9 cellular contexts compared by ENCODE assay signal in genomic region chr15:38251726-38252480, GRCh38. TPM values are rescaled to one million over a fixed set of nuclear protein-coding genes. Genes with fewer than 3 reads are reported as not detected.
DNase-seq lines count a peak whose midpoint lies in the region; ATAC-seq, FAIRE-seq and TF ChIP-seq lines count a peak whose summit lies in the region.
"Had no signal": no experiment of that assay in that cellular context is flagged by ENCODE, and none has a peak within 500 bp of the region (broad histone marks: within the 10 kb centered on the region; RNA-seq: fewer than 3 reads in every experiment).

No MANE protein-coding gene starts in this region.

- H2BK120ac ChIP-seq in H1 (replicated peaks; ENCODE audit: low read depth, low read length) = no peak overlapping the region

- peak overlapping the region; percentile 97 for H4K8ac ChIP-seq in H1 (ENCODE audit: extremely low read depth, insufficient read depth, low read length)

- POLR2A ChIA-PET in H1 (lab: Charles Lee; ENCODE audit: partially characterized antibody) = interaction anchor here (0.6 to 4.4 kb wide), 54 partner anchors 9 to 1526 kb away, joined by 3 to 52 read pairs (median 4); no protein-coding TSS in a partner anchor

- no peak for TF ChIP-seq RAD21 in H1 (IDR thresholded peaks at IDR 0.05 in 1 of 2, conservative IDR thresholded peaks at IDR 0.05 in 1 of 2; ENCODE audit: low read depth in 2 of 2, low read length in 2 of 2)

- 2% methylated on average over 25 of the region's 71 CpGs; no CpG with 5 or more reads in 1 of the 2 experiments for WGBS in H1 (ENCODE audit: extremely low coverage in 1 of 2, insufficient coverage in 1 of 2, insufficient read length in 1 of 2, insufficient replicate concordance in 2 of 2, low coverage in 1 of 2, low lambda C conversion rate in 2 of 2, missing lambda C conversion rate in 1 of 2), 2 experiments

- H3K14ac ChIP-seq in H1 (ENCODE audit: insufficient read length) = no peak overlapping the region

- peak overlapping the region; percentile 14 for H3K27ac Mint-ChIP-seq in activated CD8-positive, alpha-beta memory T cell treated with anti-CD3 and anti-CD28 coated beads, Interleukin-2, amount 10 ng/mL, durations not matched to agents 7 days and 5 days

- H3K9me3 ChIP-seq in BLaER1 (no peaks in the 10 kb centered on the region), H1 (ENCODE audit: insufficient read depth in 2 of 2, low read depth in 1 of 2, low read length in 1 of 2) (no peaks in the 10 kb centered on the region)

- H3K9ac ChIP-seq in BLaER1 (peak overlapping the region; percentile 91), H1 (replicated peaks in 1 of 4; ENCODE audit: extremely low read depth in 1 of 4, low read depth in 3 of 4, low read length in 3 of 4) (peak overlapping the region; percentile 42 to 99 (median 87))

- H2BK15ac ChIP-seq in H1 (ENCODE audit: low read length) = no peak overlapping the region; the same call in 1 of the 2 replicates

- peak overlapping the region; percentile 55 for H3K56ac ChIP-seq in H1 (replicated peaks; ENCODE audit: insufficient read length, low read depth, low read length)

- H3K36me3 Mint-ChIP-seq in activated CD8-positive, alpha-beta memory T cell treated with anti-CD3 and anti-CD28 coated beads, Interleukin-2, amount 10 ng/mL, durations not matched to agents 7 days and 5 days = no peaks in the 10 kb centered on the region

- peak in 1 of 2 experiments; percentile 19; a peak in 1 of 3 replicates for TF ChIP-seq EP300 in H1 (IDR thresholded peaks at IDR 0.05; ENCODE audit: borderline replicate concordance in 1 of 2, low read depth in 2 of 2, low read length in 2 of 2)

- H3K36me3 ChIP-seq in BLaER1 (no peaks in the 10 kb centered on the region), H1 (ENCODE audit: control insufficient read depth in 2 of 4, insufficient read depth in 4 of 4, low read length in 3 of 4) (no peaks in the 10 kb centered on the region)

- H4K20me1 ChIP-seq in BLaER1 (peaks cover 39% of the 10 kb centered on the region), H1 (replicated peaks in 1 of 2; ENCODE audit: control insufficient read depth in 1 of 2, insufficient read depth in 2 of 2, low read length in 2 of 2) (peaks cover 0 to 9% of the 10 kb centered on the region in 2 experiments)

- H3K27ac ChIP-seq in BLaER1 (peak overlapping the region; percentile 98), HL-60 (replicated peaks) (peak overlapping the region; percentile 63), H1 (ENCODE audit: low read depth, low read length) (peak overlapping the region; percentile 96)

- H3K18ac ChIP-seq in H1 (ENCODE audit: extremely low read depth, low read length) = peak overlapping the region; percentile 80

- peak; percentile 84 to 88 for TF ChIP-seq POLR2A in H1 (IDR thresholded peaks at IDR 0.05; ENCODE audit: control extremely low read depth in 1 of 2, low read depth in 2 of 2, low read length in 2 of 2)

- H3K23ac ChIP-seq in H1 (ENCODE audit: insufficient read length) = no peak overlapping the region

- H3K79me1 ChIP-seq in H1 (ENCODE audit: low read depth, low read length) = 0 out of 2 replicates have a peak, but pooled peaks cover 2% of the 10 kb centered on the region

- DNase-seq in HL-60 (ENCODE audit: low read depth in 1 of 2, low spot score in 1 of 2) (peak; percentile 74 to 93), NOMO-1 treated with DMSO at 0.1 percent for 48 hours (lab: John Stamatoyannopoulos, UW; ENCODE audit: unreplicated experiment) (peak; percentile 59), H1 (ENCODE audit: low read depth in 1 of 2, low spot score in 2 of 2) (peak; percentile 88 to 91), medulla oblongata (ENCODE audit: extremely low spot score) (peak; percentile 94)
- DNase-seq in activated CD8-positive, alpha-beta memory T cell treated with anti-CD3 and anti-CD28 coated beads, Interleukin-2, amount 10 ng/mL, durations not matched to agents 7 days and 5 days = peak; percentile 58
- DNase-seq in stimulated activated CD4-positive, alpha-beta T cell treated with anti-CD3 and anti-CD28 coated beads, TNF-alpha, amount 100 ng/mL, for 4 hours (ENCODE audit: low read depth in 3 of 3) = peak; percentile 28 to 39 (median 37)

- no peak overlapping the region for H2BK20ac ChIP-seq in H1 (ENCODE audit: low read length)

- no peak for FAIRE-seq in H1 (lab: Jason Lieb, UNC)
- FAIRE-seq: TTC549 had no signal

- no peak overlapping the region for H2AK5ac ChIP-seq in H1 (ENCODE audit: low read depth, low read length)

- peaks cover 31% of the 10 kb centered on the region for H3K4me1 ChIP-seq in BLaER1
- peaks cover 3 to 15% (median 10%) of the 10 kb centered on the region in 4 experiments; a peak in 6 of 7 replicates for H3K4me1 ChIP-seq in H1 (replicated peaks in 1 of 4; ENCODE audit: control insufficient read depth in 3 of 4, insufficient read depth in 4 of 4, low read length in 3 of 4)

- no peaks in the 10 kb centered on the region for H3K9me3 Mint-ChIP-seq in activated CD8-positive, alpha-beta memory T cell treated with anti-CD3 and anti-CD28 coated beads, Interleukin-2, amount 10 ng/mL, durations not matched to agents 7 days and 5 days (ENCODE audit: low read depth)

- peaks cover 73% of the 10 kb centered on the region for H3K27me3 Mint-ChIP-seq in activated CD8-positive, alpha-beta memory T cell treated with anti-CD3 and anti-CD28 coated beads, Interleukin-2, amount 10 ng/mL, durations not matched to agents 7 days and 5 days

- H2BK12ac ChIP-seq in H1 (ENCODE audit: low read depth, low read length) = peak overlapping the region; percentile 89; the same call in 1 of the 2 replicates

- H3K27me3 ChIP-seq in BLaER1 = no peaks in the 10 kb centered on the region
- H3K27me3 ChIP-seq in HL-60 (ENCODE audit: insufficient read depth, poor library complexity, severe bottlenecking) = peaks cover 14% of the 10 kb centered on the region
- H3K27me3 ChIP-seq in H1 (replicated peaks in 1 of 4; ENCODE audit: control insufficient read depth in 3 of 4, extremely low read depth in 1 of 4, insufficient read depth in 3 of 4, low read length in 3 of 4) = no peaks in the 10 kb centered on the region

- H3K4me1 Mint-ChIP-seq in activated CD8-positive, alpha-beta memory T cell treated with anti-CD3 and anti-CD28 coated beads, Interleukin-2, amount 10 ng/mL, durations not matched to agents 7 days and 5 days = peaks cover 25% of the 10 kb centered on the region

- no peak overlapping the region for H3K4ac ChIP-seq in H1 (replicated peaks; ENCODE audit: insufficient read length, low read depth, low read length)

- peak overlapping the region; percentile 90 for H2BK5ac ChIP-seq in H1 (ENCODE audit: low read depth, low read length)

- peak overlapping the region; percentile 74; the same call in 1 of the 2 replicates for H2AFZ ChIP-seq in H1 (ENCODE audit: low read length)

- H3K4me3 Mint-ChIP-seq in activated CD8-positive, alpha-beta memory T cell treated with anti-CD3 and anti-CD28 coated beads, Interleukin-2, amount 10 ng/mL, durations not matched to agents 7 days and 5 days = peak overlapping the region; percentile 71

- H4K91ac ChIP-seq in H1 (replicated peaks; ENCODE audit: insufficient read length, low read length) = peak overlapping the region; percentile 88

- H3K4me2 ChIP-seq in BLaER1 (peak overlapping the region; percentile 86), H1 (ENCODE audit: insufficient read depth in 1 of 2, low read depth in 2 of 2, low read length in 2 of 2) (peak overlapping the region; percentile 94 to 98)

- peak; percentile 40 for ATAC-seq in GM19372 (IDR thresholded peaks at IDR 0.05; ENCODE audit: low read depth, unreplicated experiment)
- peak; percentile 67 for ATAC-seq in activated CD8-positive, alpha-beta memory T cell treated with anti-CD3 and anti-CD28 coated beads, Interleukin-2, amount 10 ng/mL, durations not matched to agents 7 days and 5 days

- H3K23me2 ChIP-seq in H1 (ENCODE audit: low read depth, low read length) = peaks cover 20% of the 10 kb centered on the region

- CTCF ChIA-PET in activated CD8-positive, alpha-beta memory T cell treated with anti-CD3 and anti-CD28 coated beads, Interleukin-2, amount 10 ng/mL, durations not matched to agents 7 days and 5 days (lab: Charles Lee) = interaction anchor here (1.0 to 1.4 kb wide), 3 partner anchors 101 to 179 kb away, joined by 3 read pairs; no protein-coding TSS in a partner anchor
- CTCF ChIA-PET in H1 (lab: Charles Lee; ENCODE audit: partially characterized antibody) = interaction anchor here (0.6 to 3.1 kb wide), 17 partner anchors 12 to 1461 kb away, joined by 3 to 16 read pairs (median 4); no protein-coding TSS in a partner anchor

- peaks cover 23 to 40% of the 10 kb centered on the region in 2 experiments for H3K79me2 ChIP-seq in H1 (ENCODE audit: control insufficient read depth in 1 of 2, insufficient read depth in 2 of 2, low read length in 2 of 2)

- H3K4me3 ChIP-seq in BLaER1 = peak overlapping the region; percentile 94
- H3K4me3 ChIP-seq in HL-60 (replicated peaks; ENCODE audit: insufficient read depth, low read length) = peak overlapping the region; percentile 85
- H3K4me3 ChIP-seq in H1 (ENCODE audit: extremely low read depth in 1 of 4, insufficient read depth in 2 of 4, low read depth in 3 of 4, low read length in 4 of 4) = peak overlapping the region; percentile 89 to 94 (median 92)

- peak overlapping the region; percentile 57 for H4K5ac ChIP-seq in H1 (ENCODE audit: insufficient read length, low read depth, low read length)

- TF ChIP-seq CTCF in HL-60 (IDR thresholded peaks at IDR 0.05; ENCODE audit: insufficient read depth, low read length) (no peak), H1 (IDR thresholded peaks at IDR 0.05; ENCODE audit: control extremely low read depth in 1 of 3, insufficient read depth in 1 of 3, low read depth in 1 of 3, low read length in 3 of 3) (no peak)

TF ChIP-seq in H1, 55 proteins besides CTCF, POLR2A, EP300 and RAD21 (continues in another document):
- no peak for TF ChIP-seq GTF2F1 (IDR thresholded peaks at IDR 0.05; ENCODE audit: borderline replicate concordance, low read depth, low read length)
- TF ChIP-seq CEBPB (IDR thresholded peaks at IDR 0.05; ENCODE audit: low read depth, low read length) = no peak
- TF ChIP-seq TAF7 (optimal IDR thresholded peaks at IDR 0.05; ENCODE audit: borderline replicate concordance, low read depth, low read length) = peak; percentile 57
- no peak for TF ChIP-seq RNF2 (IDR thresholded peaks at IDR 0.05; ENCODE audit: borderline replicate concordance, low read depth, low read length, missing control alignments, poor library complexity, severe bottlenecking)

RNA-seq across cellular contexts. Expression of gene SPRED1, which starts 0.7 kb away (rescaled TPM):
- total RNA-seq in activated CD8-positive, alpha-beta memory T cell treated with anti-CD3 and anti-CD28 coated beads, Interleukin-2, amount 10 ng/mL, durations not matched to agents 7 days and 5 days = under 1 TPM; 0.06 to 0.07 TPM
- total RNA-seq in H1 (2021; fragmentation: NEBNext Ultra II Directional; extraction: Animal tissue kit (Norgen Biotek cat#: 25700)) = 30.3 and 32.6 TPM in 2 replicates
- polyA plus RNA-seq in H1 (2011; rRNA removed) = 4.7 and 5.5 TPM in 2 replicates
- 6.9 TPM for polyA plus RNA-seq in H1 (2011; cell fraction: cytosol; rRNA removed)
- polyA plus RNA-seq in H1 (2011; cell fraction: nucleus; rRNA removed) = 7.3 TPM
- polyA plus RNA-seq in H1 (2012, experiment 1 of 2) = 13.5 to 19.5 TPM (median 16.1 TPM) in 4 replicates
- polyA plus RNA-seq in H1 (2012, experiment 2 of 2) = 3.6 TPM
- 14.4 TPM for polyA plus RNA-seq in H1 (2013, experiment 1 of 2)
- polyA plus RNA-seq in H1 (2013, experiment 2 of 2) = 13.7 TPM
- 14.6 and 15.7 TPM in 2 replicates for polyA minus RNA-seq in H1 (2011; rRNA and poly(A)+ RNA removed)
- 18.6 TPM for polyA minus RNA-seq in H1 (2011; cell fraction: cytosol; rRNA and poly(A)+ RNA removed)
- 30.5 TPM for polyA minus RNA-seq in H1 (2011; cell fraction: nucleus; rRNA and poly(A)+ RNA removed)

Comparison
In these comparisons a context has a peak if more than half of its experiments do, and no peak if none do; other contexts are left out.
1. Peak in every context shown above with its lines: DNase-seq, ATAC-seq, H3K4me3 ChIP-seq and H3K27ac ChIP-seq.
2. DNase-seq: peak in every context shown above with its lines; median percentile 94 in medulla oblongata; 90 in H1; 84 in HL-60; 59 in NOMO-1 treated with DMSO at 0.1 percent for 48 hours; 58 in activated CD8-positive, alpha-beta memory T cell treated with anti-CD3 and anti-CD28 coated beads, Interleukin-2, amount 10 ng/mL, durations not matched to agents 7 days and 5 days; 37 in stimulated activated CD4-positive, alpha-beta T cell treated with anti-CD3 and anti-CD28 coated beads, TNF-alpha, amount 100 ng/mL, for 4 hours.
3. RNA of gene SPRED1, which starts 0.7 kb away (total RNA-seq): 30.3 to 32.6 TPM in H1; 0.06 to 0.07 TPM in activated CD8-positive, alpha-beta memory T cell treated with anti-CD3 and anti-CD28 coated beads, Interleukin-2, amount 10 ng/mL, durations not matched to agents 7 days and 5 days; every median in the first group is over 10 times any median in the second.